ENCODE assay signal across 1 cellular context in the genomic region with DNA sequence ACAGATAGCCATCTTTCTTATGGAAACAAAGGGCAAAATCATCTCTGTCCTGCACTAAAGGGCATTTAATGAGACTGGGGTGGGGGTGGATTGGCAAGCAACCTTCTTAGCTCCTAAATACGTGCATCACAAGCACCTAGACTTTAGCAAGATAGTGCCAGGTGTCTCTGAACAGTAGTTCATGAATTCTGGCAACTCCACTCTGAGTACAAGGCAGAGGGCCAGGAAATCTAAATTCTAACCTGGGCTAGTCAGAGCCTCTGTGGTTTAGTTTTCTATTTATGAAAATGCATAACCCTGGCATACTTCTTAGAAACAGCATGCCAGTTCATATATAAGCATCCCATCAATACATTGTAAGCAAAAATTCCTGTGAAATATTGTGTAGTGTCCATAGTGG.
TF ChIP-seq lines count a peak whose summit lies in the region.

No MANE protein-coding gene starts in this region.

TF ChIP-seq in IMR-90, 13 proteins besides CTCF, POLR2A, EP300 and RAD21 (continued from another document):
- TF ChIP-seq MXI1 (IDR thresholded peaks at IDR 0.05; ENCODE audit: borderline replicate concordance, low read depth, low read length) (no peak), RCOR1 (IDR thresholded peaks at IDR 0.05; ENCODE audit: insufficient replicate concordance, low read length) (no peak), CHD1 (IDR thresholded peaks at IDR 0.05; ENCODE audit: low read depth, low read length) (no peak), CEBPB (IDR thresholded peaks at IDR 0.05; ENCODE audit: low read depth, low read length) (no peak), RFX5 (IDR thresholded peaks at IDR 0.05; ENCODE audit: low read depth, low read length) (no peak), BHLHE40 (IDR thresholded peaks at IDR 0.05; ENCODE audit: low read depth, low read length) (no peak), MAFK (IDR thresholded peaks at IDR 0.05; ENCODE audit: low read depth, low read length) (no peak)
- TF ChIP-seq, protein P1, sequence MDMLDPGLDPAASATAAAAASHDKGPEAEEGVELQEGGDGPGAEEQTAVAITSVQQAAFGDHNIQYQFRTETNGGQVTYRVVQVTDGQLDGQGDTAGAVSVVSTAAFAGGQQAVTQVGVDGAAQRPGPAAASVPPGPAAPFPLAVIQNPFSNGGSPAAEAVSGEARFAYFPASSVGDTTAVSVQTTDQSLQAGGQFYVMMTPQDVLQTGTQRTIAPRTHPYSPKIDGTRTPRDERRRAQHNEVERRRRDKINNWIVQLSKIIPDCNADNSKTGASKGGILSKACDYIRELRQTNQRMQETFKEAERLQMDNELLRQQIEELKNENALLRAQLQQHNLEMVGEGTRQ (IDR thresholded peaks at IDR 0.05; ENCODE audit: low read depth, low read length): no peak
- TF ChIP-seq, protein P2, sequence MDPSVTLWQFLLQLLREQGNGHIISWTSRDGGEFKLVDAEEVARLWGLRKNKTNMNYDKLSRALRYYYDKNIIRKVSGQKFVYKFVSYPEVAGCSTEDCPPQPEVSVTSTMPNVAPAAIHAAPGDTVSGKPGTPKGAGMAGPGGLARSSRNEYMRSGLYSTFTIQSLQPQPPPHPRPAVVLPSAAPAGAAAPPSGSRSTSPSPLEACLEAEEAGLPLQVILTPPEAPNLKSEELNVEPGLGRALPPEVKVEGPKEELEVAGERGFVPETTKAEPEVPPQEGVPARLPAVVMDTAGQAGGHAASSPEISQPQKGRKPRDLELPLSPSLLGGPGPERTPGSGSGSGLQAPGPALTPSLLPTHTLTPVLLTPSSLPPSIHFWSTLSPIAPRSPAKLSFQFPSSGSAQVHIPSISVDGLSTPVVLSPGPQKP (IDR thresholded peaks at IDR 0.05; ENCODE audit: borderline replicate concordance, low read depth, low read length): no peak
